Comparison of ENCODE assay signal across 12 cellular contexts in genomic region chr7:11570922-11571550, GRCh38.
"Had no signal": no experiment of that assay in that cellular context is flagged by ENCODE, and none has a peak within 500 bp of the region (broad histone marks: within the 10 kb centered on the region; RNA-seq: fewer than 3 reads in every experiment).

No MANE protein-coding gene starts in this region.

- H3K27ac ChIP-seq: colonic mucosa, esophagus squamous epithelium, psoas muscle, uterus had no signal

- H3K27me3 ChIP-seq: colonic mucosa, esophagus squamous epithelium, uterus had no signal

- H3K36me3 ChIP-seq: colonic mucosa, esophagus squamous epithelium, uterus had no signal

- H3K4me3 ChIP-seq: colonic mucosa, esophagus squamous epithelium, psoas muscle, uterus had no signal

- H3K4me1 ChIP-seq: colonic mucosa, esophagus squamous epithelium, psoas muscle, uterus had no signal

- DNase-seq: activated CD4-positive, alpha-beta T cell treated with anti-CD3 and anti-CD28 coated beads, Interleukin-2, amount 50 U/mL, for 1 hour; activated CD8-positive, alpha-beta memory T cell treated with anti-CD3 and anti-CD28 coated beads for 24 hours; activated naive CD8-positive, alpha-beta T cell treated with anti-CD3 and anti-CD28 coated beads for 36 hours; central memory CD4-positive, alpha-beta T cell; colonic mucosa; esophagus squamous epithelium; left colon; midbrain; psoas muscle; stimulated activated CD4-positive, alpha-beta T cell treated with anti-CD3 and anti-CD28 coated beads, Interleukin-12 subunit alpha, Interleukin-12 subunit beta, amount 100 ng/mL, for 4 hours; stimulated activated CD4-positive, alpha-beta T cell treated with anti-CD3 and anti-CD28 coated beads, Interleukin-2, amount 100 ng/mL, for 24 hours; uterus had no signal

- H3K9me3 ChIP-seq: colonic mucosa, esophagus squamous epithelium, psoas muscle, uterus had no signal
